ENCODE assay signal across 35 cellular contexts in the genomic region with DNA sequence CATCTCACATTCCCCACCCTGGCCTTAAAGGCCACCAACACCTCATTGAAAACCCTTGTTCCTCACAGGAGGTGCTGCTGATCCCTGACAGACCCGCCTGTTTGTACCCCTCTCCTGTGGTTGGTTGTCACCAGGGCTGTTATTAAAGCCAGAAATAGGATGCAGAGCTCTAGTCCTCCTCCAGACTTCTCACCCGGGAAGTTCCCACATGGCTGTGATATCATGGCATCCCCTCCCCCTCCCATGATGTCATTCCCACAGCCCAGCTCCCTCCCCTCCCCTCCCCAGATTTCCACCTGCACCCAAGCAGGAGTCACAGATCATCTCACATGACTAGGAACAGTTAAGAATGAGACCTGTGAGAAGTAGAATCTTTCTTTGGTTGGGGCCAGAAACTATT.
DNase-seq lines count a peak whose midpoint lies in the region; ATAC-seq, FAIRE-seq and TF ChIP-seq lines count a peak whose summit lies in the region.
"Had no signal": no experiment of that assay in that cellular context is flagged by ENCODE, and none has a peak within 500 bp of the region (broad histone marks: within the 10 kb centered on the region; RNA-seq: fewer than 3 reads in every experiment).

No MANE protein-coding gene starts in this region.

- ATAC-seq in Right ventricle myocardium superior (ENCODE audit: poor library complexity) (peak; percentile 36), left ventricle myocardium superior (peak; percentile 75), GM21360 (IDR thresholded peaks at IDR 0.05; ENCODE audit: unreplicated experiment) (no peak), HG02970 (IDR thresholded peaks at IDR 0.05; ENCODE audit: low FRiP score, unreplicated experiment) (no peak)
- ATAC-seq: activated CD8-positive, alpha-beta memory T cell treated with anti-CD3 and anti-CD28 coated beads, Interleukin-2, amount 10 ng/mL, durations not matched to agents 7 days and 5 days; activated T-cell treated with anti-CD3 and anti-CD28 coated beads, Interleukin-2, amount 50 U/mL, for 4 hours; esophagus mucosa; HCT116; PC-3; stimulated activated naive CD8-positive, alpha-beta T cell treated with anti-CD3 and anti-CD28 coated beads, Interleukin-15, Interleukin-2, amounts not matched to agents 100 U/mL and 50 U/mL, for 24 hours had no signal

- H3K4me3 Mint-ChIP-seq in activated CD4-positive, alpha-beta memory T cell treated with anti-CD3 and anti-CD28 coated beads for 36 hours, result no peak overlapping the region
- H3K4me3 Mint-ChIP-seq: activated CD8-positive, alpha-beta memory T cell treated with anti-CD3 and anti-CD28 coated beads, Interleukin-2, amount 10 ng/mL, durations not matched to agents 7 days and 5 days; activated naive CD8-positive, alpha-beta T cell treated with anti-CD3 and anti-CD28 coated beads for 36 hours; activated T-cell treated with anti-CD3 and anti-CD28 coated beads, Interleukin-2, amount 50 U/mL, for 4 hours; IgD-negative memory B cell; neural progenitor cell had no signal

- in situ Hi-C loops in GM13977 (cut with MboI; ENCODE audit: low pct_unique_long_range_greater_than_20kb, low sequenced_read_pairs, unreplicated experiment), result no loop called here

- POLR2A ChIA-PET in activated CD4-positive, alpha-beta memory T cell treated with anti-CD3 and anti-CD28 coated beads for 36 hours (lab: Charles Lee), result no interaction called here

- no peak overlapping the region for H3K27ac Mint-ChIP-seq in activated CD4-positive, alpha-beta memory T cell treated with anti-CD3 and anti-CD28 coated beads for 36 hours
- H3K27ac Mint-ChIP-seq: activated CD8-positive, alpha-beta memory T cell treated with anti-CD3 and anti-CD28 coated beads, Interleukin-2, amount 10 ng/mL, durations not matched to agents 7 days and 5 days; activated naive CD8-positive, alpha-beta T cell treated with anti-CD3 and anti-CD28 coated beads for 36 hours; IgD-negative memory B cell; neural progenitor cell had no signal

- H3K4me3 ChIP-seq in bronchial epithelial cell (ENCODE audit: low read depth, low read length), result no peak overlapping the region
- H3K4me3 ChIP-seq: BLaER1, hepatocyte, neural progenitor cell, pancreas, thoracic aorta, uterus had no signal

- intact Hi-C loops in Right ventricle myocardium superior (cut with DNase I) (no loop called here), cardiac septum (cut with DNase I) (loop anchor here (5.0 to 10.0 kb wide), 3 partner anchors 114 to 456 kb away; no protein-coding TSS in a partner anchor), left ventricle myocardium superior (cut with micrococcal nuclease) (no loop called here)
- intact Hi-C loops in activated CD4-positive, alpha-beta memory T cell treated with anti-CD3 and anti-CD28 coated beads for 36 hours (cut with micrococcal nuclease), result no loop called here

- TF ChIP-seq CTCF in bronchial epithelial cell (IDR thresholded peaks at IDR 0.05; ENCODE audit: insufficient read depth, low read length, severe bottlenecking), result no peak
- no peak for TF ChIP-seq CTCF in GM13977 (IDR thresholded peaks at IDR 0.05; ENCODE audit: extremely low read depth, insufficient read depth, missing control alignments)

- DNase-seq in Right ventricle myocardium superior (no peak), cardiac septum (ENCODE audit: low spot score) (no peak), bronchial epithelial cell (ENCODE audit: low read depth) (peak; percentile 20), left ventricle myocardium superior (no peak), GM13977 (ENCODE audit: low spot score) (no peak)
- DNase-seq in activated CD4-positive, alpha-beta memory T cell treated with anti-CD3 and anti-CD28 coated beads for 36 hours, result no peak
- DNase-seq: ACHN; activated CD8-positive, alpha-beta memory T cell treated with anti-CD3 and anti-CD28 coated beads, Interleukin-2, amount 10 ng/mL, durations not matched to agents 7 days and 5 days; activated gamma-delta T cell; activated naive CD8-positive, alpha-beta T cell treated with anti-CD3 and anti-CD28 coated beads for 36 hours; activated T-cell treated with anti-CD3 and anti-CD28 coated beads, Interleukin-2, amount 50 U/mL, for 4 hours; aorta; central memory CD4-positive, alpha-beta T cell; DMS153; foreskin fibroblast; mesenchymal stem cell; NCI-H1048; NCI-H1694; NCI-H524; pancreas; PC-3; SHP77; stimulated activated CD4-positive, alpha-beta T cell treated with anti-CD3 and anti-CD28 coated beads, Interleukin-2, amount 100 ng/mL, for 24 hours; stimulated activated naive CD8-positive, alpha-beta T cell treated with anti-CD3 and anti-CD28 coated beads, Interleukin-15, Interleukin-2, amounts not matched to agents 100 U/mL and 50 U/mL, for 24 hours; T-helper 2 cell; uterus had no signal

- no peaks in the 10 kb centered on the region for H3K4me1 Mint-ChIP-seq in activated CD4-positive, alpha-beta memory T cell treated with anti-CD3 and anti-CD28 coated beads for 36 hours (ENCODE audit: low read depth)
- H3K4me1 Mint-ChIP-seq: activated CD8-positive, alpha-beta memory T cell treated with anti-CD3 and anti-CD28 coated beads, Interleukin-2, amount 10 ng/mL, durations not matched to agents 7 days and 5 days; activated naive CD8-positive, alpha-beta T cell treated with anti-CD3 and anti-CD28 coated beads for 36 hours; IgD-negative memory B cell; neural progenitor cell had no signal

- no peaks in the 10 kb centered on the region for H3K36me3 Mint-ChIP-seq in activated CD4-positive, alpha-beta memory T cell treated with anti-CD3 and anti-CD28 coated beads for 36 hours
- H3K36me3 Mint-ChIP-seq: activated CD8-positive, alpha-beta memory T cell treated with anti-CD3 and anti-CD28 coated beads, Interleukin-2, amount 10 ng/mL, durations not matched to agents 7 days and 5 days; activated naive CD8-positive, alpha-beta T cell treated with anti-CD3 and anti-CD28 coated beads for 36 hours; IgD-negative memory B cell; neural progenitor cell had no signal

- H3K36me3 ChIP-seq in bronchial epithelial cell (ENCODE audit: control insufficient read depth, insufficient read depth, low read length), result no peaks in the 10 kb centered on the region
- H3K36me3 ChIP-seq: BLaER1, neural progenitor cell, pancreas, thoracic aorta, uterus had no signal

- no peaks in the 10 kb centered on the region for H3K27me3 Mint-ChIP-seq in activated CD4-positive, alpha-beta memory T cell treated with anti-CD3 and anti-CD28 coated beads for 36 hours
- H3K27me3 Mint-ChIP-seq: activated CD8-positive, alpha-beta memory T cell treated with anti-CD3 and anti-CD28 coated beads, Interleukin-2, amount 10 ng/mL, durations not matched to agents 7 days and 5 days; activated naive CD8-positive, alpha-beta T cell treated with anti-CD3 and anti-CD28 coated beads for 36 hours; IgD-negative memory B cell had no signal

- no peak for FAIRE-seq in bronchial epithelial cell (lab: Jason Lieb, UNC)
- FAIRE-seq: pancreas had no signal

- no peaks in the 10 kb centered on the region for H3K27me3 ChIP-seq in bronchial epithelial cell (ENCODE audit: control insufficient read depth, insufficient read depth, low read length)
- H3K27me3 ChIP-seq: BLaER1, hepatocyte, neural progenitor cell, pancreas, uterus had no signal

- H3K9me3 Mint-ChIP-seq in activated CD4-positive, alpha-beta memory T cell treated with anti-CD3 and anti-CD28 coated beads for 36 hours, result no peaks in the 10 kb centered on the region
- H3K9me3 Mint-ChIP-seq: activated naive CD8-positive, alpha-beta T cell treated with anti-CD3 and anti-CD28 coated beads for 36 hours; activated T-cell treated with anti-CD3 and anti-CD28 coated beads, Interleukin-2, amount 50 U/mL, for 4 hours; IgD-negative memory B cell; neural progenitor cell had no signal

- CTCF ChIA-PET in activated CD4-positive, alpha-beta memory T cell treated with anti-CD3 and anti-CD28 coated beads for 36 hours (lab: Charles Lee), result no interaction called here

Comparison
In these comparisons a context has a peak if more than half of its experiments do, and no peak if none do; other contexts are left out.
1. ATAC-seq: peak in Right ventricle myocardium superior (single experiment) and left ventricle myocardium superior (single experiment); none in GM21360 (single experiment) and HG02970 (single experiment).